In genomic region chr19:19549804-19550453, GRCh38 we compare ENCODE assay signal across 18 cellular contexts. TPM values are rescaled to one million over a fixed set of nuclear protein-coding genes. Genes with fewer than 3 reads are reported as not detected.
DNase-seq lines count a peak whose midpoint lies in the region; ATAC-seq and TF ChIP-seq lines count a peak whose summit lies in the region.
"Had no signal": no experiment of that assay in that cellular context is flagged by ENCODE, and none has a peak within 500 bp of the region (broad histone marks: within the 10 kb centered on the region; RNA-seq: fewer than 3 reads in every experiment).

No MANE protein-coding gene starts in this region.

- no peak overlapping the region for H3K4me2 ChIP-seq in IMR-90 (ENCODE audit: low read depth, low read length)

- CTCF ChIA-PET in IMR-90 (lab: Yijun Ruan, JAX), result no interaction called here
- CTCF ChIA-PET in HEK293T (lab: Yijun Ruan, JAX), result interaction anchor here (0.9 to 5.1 kb wide), 2 partner anchors 15 to 18 kb away, joined by 3 to 40 read pairs; no protein-coding TSS in a partner anchor

- no peaks in the 10 kb centered on the region for H3K9me1 ChIP-seq in IMR-90 (ENCODE audit: insufficient read depth, low read length)

- no peak overlapping the region for H2BK15ac ChIP-seq in IMR-90 (ENCODE audit: low read depth, low read length)

- no peak for TF ChIP-seq POLR2A in IMR-90 (IDR thresholded peaks at IDR 0.05; ENCODE audit: low read depth, low read length)

- dilution Hi-C loops in IMR-90 (cut with HindIII; ENCODE audit: low sequenced_read_pairs, unreplicated experiment), result no loop called here

- H3K27me3 ChIP-seq in IMR-90 (ENCODE audit: control insufficient read depth, insufficient read depth, low read length), result peaks cover 12% of the 10 kb centered on the region; the same call in 1 of the 2 replicates
- H3K27me3 ChIP-seq: BE2C had no signal

- H3K4me1 Mint-ChIP-seq in chondrocyte (ENCODE audit: low read depth) (peaks cover 38% of the 10 kb centered on the region), nephron progenitor cell (peaks cover 21% of the 10 kb centered on the region)

- H2BK120ac ChIP-seq in IMR-90 (ENCODE audit: low read depth, low read length), result no peak overlapping the region

- intact Hi-C loops in IMR-90 (cut with micrococcal nuclease), result loop anchor here (5.0 kb wide), 1 partner anchor 92 kb away; the partner anchor contains the start of gene GMIP

- H3K4me3 Mint-ChIP-seq in chondrocyte (ENCODE audit: unreplicated experiment), result no peak overlapping the region
- no peak overlapping the region for H3K4me3 Mint-ChIP-seq in nephron progenitor cell
- H3K4me3 Mint-ChIP-seq: CD4-positive, alpha-beta T cell had no signal

- peak overlapping the region; percentile 72 for H2AFZ ChIP-seq in IMR-90 (replicated peaks; ENCODE audit: low read length, poor library complexity)

- no peak overlapping the region for H2BK20ac ChIP-seq in IMR-90 (ENCODE audit: low read depth, low read length)

- WGBS in IMR-90 (ENCODE audit: extremely low coverage in 2 of 2, insufficient read length in 1 of 2), 2 experiments, result 73% methylated on average over 14 of the region's 21 CpGs; no CpG with 5 or more reads in 1 of the 2 experiments

- H2AK5ac ChIP-seq in IMR-90 (ENCODE audit: low read depth, low read length), result peak overlapping the region; percentile 67; the same call in 1 of the 2 replicates

- no peak overlapping the region for H3K27ac ChIP-seq in IMR-90 (ENCODE audit: insufficient read depth, low read length)

- H3K9me3 Mint-ChIP-seq in chondrocyte (ENCODE audit: low read depth), result no peaks in the 10 kb centered on the region
- no peaks in the 10 kb centered on the region for H3K9me3 Mint-ChIP-seq in nephron progenitor cell
- H3K9me3 Mint-ChIP-seq: CD4-positive, alpha-beta T cell had no signal

- no peaks in the 10 kb centered on the region for H3K36me3 ChIP-seq in IMR-90 (ENCODE audit: control insufficient read depth, insufficient read depth, low read length)
- H3K36me3 ChIP-seq: BE2C had no signal

- H4K8ac ChIP-seq in IMR-90 (ENCODE audit: low read depth in 2 of 2, low read length in 2 of 2), result no peak overlapping the region

- H3K36me3 Mint-ChIP-seq in chondrocyte (ENCODE audit: low read depth), result no peaks in the 10 kb centered on the region
- no peaks in the 10 kb centered on the region for H3K36me3 Mint-ChIP-seq in nephron progenitor cell (ENCODE audit: low read depth)

- peak; percentile 24 for DNase-seq in NCI-H82 (lab: John Stamatoyannopoulos, UW)
- no peak for DNase-seq in NCI-H82 treated with DMSO at 0.1 percent for 48 hours (lab: John Stamatoyannopoulos, UW; ENCODE audit: unreplicated experiment)
- DNase-seq in IMR-90, result no peak
- peak; percentile 78 for DNase-seq in chondrocyte (ENCODE audit: low spot score)
- DNase-seq in nephron progenitor cell, result no peak
- no peak for DNase-seq in HEK293T (ENCODE audit: extremely low spot score)
- DNase-seq in activated naive CD4-positive, alpha-beta T cell treated with Interleukin-2 at 50 U/mL for 16 hours, result no peak
- DNase-seq: 8988T; Calu3; CD4-positive, alpha-beta T cell; DMS53; KG1; NCI-H1092 treated with DMSO at 0.1 percent for 48 hours; NCI-H2081 treated with DMSO at 0.1 percent for 48 hours; NCI-H510A treated with DMSO at 0.1 percent for 48 hours; SHP77 had no signal

- no peaks in the 10 kb centered on the region for H3K4me1 ChIP-seq in IMR-90 (ENCODE audit: control insufficient read depth, insufficient read depth, low read length)
- H3K4me1 ChIP-seq: BE2C had no signal

- no peak overlapping the region for H4K91ac ChIP-seq in IMR-90 (ENCODE audit: insufficient read depth, low read depth, low read length)

- H3K4me3 ChIP-seq in IMR-90 (ENCODE audit: insufficient read depth, low read depth, low read length), result no peak overlapping the region

- in situ Hi-C loops in IMR-90 (cut with MboI; ENCODE audit: low sequenced_read_pairs), result loop anchor here (25.0 kb wide), 1 partner anchor 412 kb away; no protein-coding TSS in a partner anchor

- H3K14ac ChIP-seq in IMR-90 (replicated peaks; ENCODE audit: low read depth, low read length), result no peak overlapping the region

- no peak overlapping the region for H3K23ac ChIP-seq in IMR-90 (ENCODE audit: low read depth, low read length)

- H3K4ac ChIP-seq in IMR-90 (ENCODE audit: low read depth, low read length), result no peak overlapping the region

- POLR2A ChIA-PET in IMR-90 (lab: Charles Lee; ENCODE audit: unreplicated experiment) (no interaction called here), HEK293T (lab: Yijun Ruan, JAX) (no interaction called here)

- ATAC-seq in IMR-90 (ENCODE audit: low read depth) (no peak), HG03457 (IDR thresholded peaks at IDR 0.05; ENCODE audit: unreplicated experiment) (no peak)

- H3K79me1 ChIP-seq in IMR-90 (ENCODE audit: low read depth in 1 of 2, low read length in 2 of 2), result no peaks in the 10 kb centered on the region

- H3K27me3 Mint-ChIP-seq in chondrocyte (ENCODE audit: low read depth) (peaks cover 2% of the 10 kb centered on the region), nephron progenitor cell (ENCODE audit: low read depth, poor library complexity) (peaks cover 6% of the 10 kb centered on the region)
- H3K27me3 Mint-ChIP-seq: CD4-positive, alpha-beta T cell had no signal

- TF ChIP-seq CTCF in IMR-90 (conservative IDR thresholded peaks at IDR 0.05; ENCODE audit: low read depth, low read length) (no peak), chondrocyte (IDR thresholded peaks at IDR 0.05) (no peak), nephron progenitor cell (IDR thresholded peaks at IDR 0.05) (no peak)

- no peak overlapping the region for H2BK5ac ChIP-seq in IMR-90 (ENCODE audit: low read depth, low read length, poor library complexity, severe bottlenecking)

- H3K9me3 ChIP-seq in IMR-90 (ENCODE audit: control insufficient read depth, insufficient read depth, low read length), result no peaks in the 10 kb centered on the region
- H3K9me3 ChIP-seq: BE2C had no signal

- no peak overlapping the region for H3K18ac ChIP-seq in IMR-90 (ENCODE audit: low read depth, low read length)

- no peak overlapping the region for H4K5ac ChIP-seq in IMR-90 (ENCODE audit: low read depth, low read length)

- no TSS peak for BruUV-seq in IMR-90 (replicated peaks; lab: Mats Ljungman, UMichigan)

- no peak for TF ChIP-seq RAD21 in IMR-90 (IDR thresholded peaks at IDR 0.05; ENCODE audit: low read length)

- H3K27ac Mint-ChIP-seq in chondrocyte (ENCODE audit: unreplicated experiment) (no peak overlapping the region), nephron progenitor cell (peak overlapping the region; percentile 42)
- H3K27ac Mint-ChIP-seq: CD4-positive, alpha-beta T cell had no signal

- no peak overlapping the region for H3K56ac ChIP-seq in IMR-90 (ENCODE audit: extremely low read depth, insufficient read depth, low read length)

- H3K9ac ChIP-seq in IMR-90 (ENCODE audit: low read depth, low read length), result no peak overlapping the region

- H4K20me1 ChIP-seq in IMR-90 (ENCODE audit: insufficient read depth, low read length), result no peaks in the 10 kb centered on the region; the same call in 1 of the 2 replicates

- no peak overlapping the region for H2AK9ac ChIP-seq in IMR-90 (replicated peaks; ENCODE audit: low read depth, low read length, poor library complexity)

TF ChIP-seq in IMR-90, 13 proteins besides CTCF, POLR2A, EP300 and RAD21 (continues in another document):
- no peak for TF ChIP-seq ELK1 (IDR thresholded peaks at IDR 0.05; ENCODE audit: borderline replicate concordance, low read depth, low read length)
- no peak for TF ChIP-seq MXI1 (IDR thresholded peaks at IDR 0.05; ENCODE audit: borderline replicate concordance, low read depth, low read length)

TF ChIP-seq in HEK293T, 16 proteins besides CTCF, POLR2A, EP300 and RAD21:
- TF ChIP-seq CTBP1 (IDR thresholded peaks at IDR 0.05; ENCODE audit: borderline replicate concordance) (no peak), FOXK2 (IDR thresholded peaks at IDR 0.05) (no peak), HDGF (IDR thresholded peaks at IDR 0.05; ENCODE audit: borderline replicate concordance) (no peak), ARNT (IDR thresholded peaks at IDR 0.05) (no peak), ZNF384 (IDR thresholded peaks at IDR 0.05) (no peak), SUZ12 (IDR thresholded peaks at IDR 0.05) (no peak)
TF ChIP-seq in HEK293T: peak in this region for 0.

RNA-seq across cellular contexts. Expression of gene CILP2, which starts 11.9 kb away (rescaled TPM):
- 0.18 and 0.28 TPM in 2 replicates for total RNA-seq in IMR-90 (2012; rRNA removed)
- polyA plus RNA-seq in IMR-90 (2012; rRNA removed), result 0.87 and 0.96 TPM in 2 replicates
- 0.65 and 1.2 TPM in 2 replicates for polyA plus RNA-seq in IMR-90 (2012; cell fraction: cytosol; rRNA removed)
- polyA plus RNA-seq in IMR-90 (2012; cell fraction: nucleus; rRNA removed; ENCODE audit: low replicate concordance), result 0.96 and 2.9 TPM in 2 replicates
- total RNA-seq in chondrocyte, result 5.8 to 12.7 TPM (median 11.7 TPM) in 3 replicates

RNA-seq across cellular contexts. Expression of gene YJEFN3, which starts 21.2 kb away (rescaled TPM):
- total RNA-seq in IMR-90 (2012; rRNA removed) (0.56 and 0.72 TPM in 2 replicates), chondrocyte (3.6 to 5.3 TPM (median 4.0 TPM) in 3 replicates)
- polyA plus RNA-seq in IMR-90 (2012; rRNA removed), result 4.0 and 4.8 TPM in 2 replicates
- 2.3 and 3.9 TPM in 2 replicates for polyA plus RNA-seq in IMR-90 (2012; cell fraction: cytosol; rRNA removed)
- 30.3 and 57.8 TPM in 2 replicates for polyA plus RNA-seq in IMR-90 (2012; cell fraction: nucleus; rRNA removed; ENCODE audit: low replicate concordance)

RNA-seq across cellular contexts. Expression of gene NDUFA13, which starts 33.9 kb away (rescaled TPM):
- 30.6 and 33.6 TPM in 2 replicates for total RNA-seq in IMR-90 (2012; rRNA removed)
- 667 and 912 TPM in 2 replicates for polyA plus RNA-seq in IMR-90 (2012; rRNA removed)
- polyA plus RNA-seq in IMR-90 (2012; cell fraction: cytosol; rRNA removed), result 91.5 and 373 TPM in 2 replicates
- 118 and 386 TPM in 2 replicates for polyA plus RNA-seq in IMR-90 (2012; cell fraction: nucleus; rRNA removed; ENCODE audit: low replicate concordance)
- 313 to 316 TPM (median 313 TPM) in 3 replicates for total RNA-seq in chondrocyte

RNA-seq across cellular contexts. Expression of gene TSSK6, which starts 34.6 kb away (rescaled TPM):
- total RNA-seq in IMR-90 (2012; rRNA removed) (0.56 and 1.3 TPM in 2 replicates), chondrocyte (1.3 to 1.8 TPM (median 1.4 TPM) in 3 replicates)
- polyA plus RNA-seq in IMR-90 (2012; rRNA removed), result 2.0 and 2.2 TPM in 2 replicates
- 1.7 and 2.5 TPM in 2 replicates for polyA plus RNA-seq in IMR-90 (2012; cell fraction: cytosol; rRNA removed)
- polyA plus RNA-seq in IMR-90 (2012; cell fraction: nucleus; rRNA removed; ENCODE audit: low replicate concordance), result 0.96 and 4.6 TPM in 2 replicates

Comparison
In these comparisons a context has a peak if more than half of its experiments do, and no peak if none do; other contexts are left out.
1. DNase-seq: peak in NCI-H82 (single experiment) and chondrocyte (single experiment); none in NCI-H82 treated with DMSO at 0.1 percent for 48 hours (single experiment), IMR-90 (single experiment), nephron progenitor cell (single experiment), HEK293T (single experiment) and activated naive CD4-positive, alpha-beta T cell treated with Interleukin-2 at 50 U/mL for 16 hours (single experiment).